ENCODE assay signal across 17 cellular contexts in genomic region chr22:21032843-21033688, GRCh38. TPM values are rescaled to one million over a fixed set of nuclear protein-coding genes. Genes with fewer than 3 reads are reported as not detected.
DNase-seq lines count a peak whose midpoint lies in the region; ATAC-seq and TF ChIP-seq lines count a peak whose summit lies in the region.
"Had no signal": no experiment of that assay in that cellular context is flagged by ENCODE, and none has a peak within 500 bp of the region (broad histone marks: within the 10 kb centered on the region; RNA-seq: fewer than 3 reads in every experiment).

No MANE protein-coding gene starts in this region.

- H3K4me3 Mint-ChIP-seq in neural progenitor cell, result no peak overlapping the region
- H3K4me3 Mint-ChIP-seq: activated B cell treated with CpG ODN at 0.5 μM for 24 hours had no signal

- no peak for ATAC-seq in GM19455 (IDR thresholded peaks at IDR 0.05; ENCODE audit: unreplicated experiment)

- peaks cover 23% of the 10 kb centered on the region for H3K27me3 Mint-ChIP-seq in neural progenitor cell (ENCODE audit: insufficient read depth, low read depth)

- H3K4me3 ChIP-seq in BE2C (ENCODE audit: low read depth, low read length) (0 out of 2 replicates have a peak overlapping the region, but pooled peaks have one; percentile 45), NT2/D1 (ENCODE audit: insufficient read length, low read depth) (peak overlapping the region; percentile 43), neural progenitor cell (peak overlapping the region; percentile 54)
- H3K4me3 ChIP-seq: MG63, PC-9 had no signal

- H3K9ac ChIP-seq in NT2/D1 (ENCODE audit: insufficient read length, low read depth), result peak overlapping the region; percentile 50
- no peak overlapping the region for H3K9ac ChIP-seq in neural progenitor cell

- peak overlapping the region; percentile 81 for H2AFZ ChIP-seq in neural progenitor cell (replicated peaks)
- H2AFZ ChIP-seq: PC-9 had no signal

- H3K9me3 Mint-ChIP-seq in neural progenitor cell, result no peaks in the 10 kb centered on the region
- H3K9me3 Mint-ChIP-seq: activated B cell treated with CpG ODN at 0.5 μM for 24 hours had no signal

- DNase-seq in BE2C (no peak), NT2/D1 (ENCODE audit: low read depth, low spot score) (no peak), foreskin melanocyte (peak; percentile 67), neural progenitor cell (ENCODE audit: low spot score) (peak; percentile 39), SHP77 (lab: John Stamatoyannopoulos, UW) (no peak), NCI-H2196 treated with DMSO at 0.1 percent for 48 hours (lab: John Stamatoyannopoulos, UW; ENCODE audit: unreplicated experiment) (no peak)
- no peak for DNase-seq in activated T-cell treated with anti-CD3 and anti-CD28 coated beads, Interleukin-2, amount 50 U/mL, for 1 hour
- DNase-seq: activated B cell treated with CpG ODN at 0.5 μM for 24 hours; activated naive CD4-positive, alpha-beta T cell; MG63; NCI-H1930; NCI-H526 treated with DMSO at 0.1 percent for 48 hours; PC-9; tibial artery had no signal

- peak overlapping the region; percentile 53 for H3K27ac Mint-ChIP-seq in neural progenitor cell
- H3K27ac Mint-ChIP-seq: activated B cell treated with CpG ODN at 0.5 μM for 24 hours had no signal

- H3K9me3 ChIP-seq in BE2C, result no peaks in the 10 kb centered on the region
- no peaks in the 10 kb centered on the region for H3K9me3 ChIP-seq in NT2/D1 (ENCODE audit: insufficient read depth, low read length)
- H3K9me3 ChIP-seq in neural progenitor cell (ENCODE audit: low read depth), result no peaks in the 10 kb centered on the region
- H3K9me3 ChIP-seq: MG63, tibial artery had no signal

- no peak for TF ChIP-seq CTCF in BE2C (IDR thresholded peaks at IDR 0.05; ENCODE audit: low read depth, low read length)
- TF ChIP-seq CTCF in neural progenitor cell (IDR thresholded peaks at IDR 0.05), result no peak

- peak overlapping the region; percentile 91 for H3K4me2 ChIP-seq in neural progenitor cell
- H3K4me2 ChIP-seq: PC-9 had no signal

- H3F3A ChIP-seq in neural progenitor cell (ENCODE audit: low read depth), result peaks cover 7% of the 10 kb centered on the region

- H3K27me3 ChIP-seq in BE2C (no peaks in the 10 kb centered on the region), NT2/D1 (ENCODE audit: insufficient read depth, insufficient read length) (peaks cover 18% of the 10 kb centered on the region), neural progenitor cell (peaks cover 54% of the 10 kb centered on the region)
- H3K27me3 ChIP-seq: MG63 had no signal

- no peaks in the 10 kb centered on the region for H3K36me3 Mint-ChIP-seq in neural progenitor cell

- no peaks in the 10 kb centered on the region for H3K79me2 ChIP-seq in neural progenitor cell (ENCODE audit: low read depth)

- H3K36me3 ChIP-seq in BE2C, result no peaks in the 10 kb centered on the region
- no peaks in the 10 kb centered on the region for H3K36me3 ChIP-seq in NT2/D1 (ENCODE audit: insufficient read depth, insufficient read length, low read length)
- no peaks in the 10 kb centered on the region for H3K36me3 ChIP-seq in neural progenitor cell
- H3K36me3 ChIP-seq: cardiac muscle cell, MG63, tibial artery had no signal

- no peak overlapping the region for H3K27ac ChIP-seq in neural progenitor cell
- H3K27ac ChIP-seq: cardiac muscle cell, PC-9, tibial artery had no signal

- no peaks in the 10 kb centered on the region for H4K20me1 ChIP-seq in neural progenitor cell (ENCODE audit: low read depth)

- H3K4me1 Mint-ChIP-seq in neural progenitor cell, result peaks cover 22% of the 10 kb centered on the region
- H3K4me1 Mint-ChIP-seq: activated B cell treated with CpG ODN at 0.5 μM for 24 hours had no signal

- H3K4me1 ChIP-seq in BE2C (peaks cover 7% of the 10 kb centered on the region), NT2/D1 (ENCODE audit: insufficient read depth, insufficient read length) (peaks cover 15% of the 10 kb centered on the region), neural progenitor cell (no peaks in the 10 kb centered on the region)

RNA-seq across cellular contexts. Expression of gene SLC7A4, which starts 0.7 kb away (rescaled TPM):
- polyA plus RNA-seq in BE2C (2012; ENCODE audit: insufficient read depth, insufficient read length, low read depth), result 4.4 TPM
- total RNA-seq in neural progenitor cell (ENCODE audit: low replicate concordance), result 0.34 TPM in 1 of 2 replicates, not detected in the other
- total RNA-seq: activated B cell treated with CpG ODN at 0.5 μM for 24 hours, HT-29, PC-9 had no signal

RNA-seq across cellular contexts. Expression of gene LRRC74B, which starts 12.7 kb away (rescaled TPM):
- polyA plus RNA-seq in BE2C (2012; ENCODE audit: insufficient read depth, insufficient read length, low read depth), result 0.23 TPM
- not detected in 2 replicates for total RNA-seq in neural progenitor cell (ENCODE audit: low replicate concordance)
- total RNA-seq: activated B cell treated with CpG ODN at 0.5 μM for 24 hours, HT-29, PC-9 had no signal
- polyA plus RNA-seq: cardiac muscle cell had no signal

RNA-seq across cellular contexts. Expression of gene P2RX6, which starts 18.1 kb away (rescaled TPM):
- polyA plus RNA-seq in BE2C (2012; ENCODE audit: insufficient read depth, insufficient read length, low read depth), result 11.2 TPM
- 0.36 and 0.53 TPM in 2 replicates for total RNA-seq in neural progenitor cell (ENCODE audit: low replicate concordance)

RNA-seq across cellular contexts. Expression of gene THAP7, which starts 31.1 kb away (rescaled TPM):
- polyA plus RNA-seq in BE2C (2012; ENCODE audit: insufficient read depth, insufficient read length, low read depth), result 136 TPM
- total RNA-seq in neural progenitor cell (ENCODE audit: low replicate concordance), result 14.7 and 29.2 TPM in 2 replicates

RNA-seq across cellular contexts. Expression of gene LZTR1, which starts 51.0 kb away (rescaled TPM):
- polyA plus RNA-seq in BE2C (2012; ENCODE audit: insufficient read depth, insufficient read length, low read depth), result 142 TPM
- 21.9 and 39.4 TPM in 2 replicates for total RNA-seq in neural progenitor cell (ENCODE audit: low replicate concordance)

Comparison
In these comparisons a context has a peak if more than half of its experiments do, and no peak if none do; other contexts are left out.
1. DNase-seq: peak in foreskin melanocyte (single experiment) and neural progenitor cell (single experiment); none in BE2C (single experiment), NT2/D1 (single experiment), SHP77 (0 of 2), activated T-cell treated with anti-CD3 and anti-CD28 coated beads, Interleukin-2, amount 50 U/mL, for 1 hour (single experiment) and NCI-H2196 treated with DMSO at 0.1 percent for 48 hours (single experiment).
2. Peak in every context shown above with its lines, with median percentiles within 50 percentile points of each other: H3K4me3 ChIP-seq.